16 cellular contexts compared by ENCODE assay signal in the genomic region with DNA sequence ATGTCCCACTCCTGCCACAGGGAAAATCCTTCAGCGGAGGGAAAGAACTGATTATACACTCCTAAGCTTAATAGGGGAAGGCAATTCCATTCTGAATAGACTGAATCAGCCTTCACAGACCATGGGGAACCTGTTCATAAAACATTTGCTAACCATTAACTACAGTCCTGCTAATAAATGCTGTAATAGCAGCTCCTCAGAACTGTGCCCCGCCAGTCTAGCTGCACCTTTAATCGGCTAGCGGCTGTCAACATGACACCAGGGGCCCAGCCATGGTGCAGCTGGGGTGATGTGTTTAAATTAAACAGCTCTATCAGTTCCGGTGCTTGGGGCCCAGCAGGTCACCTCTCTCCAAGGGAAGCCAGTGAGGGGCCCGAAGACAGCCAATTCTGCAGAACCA.
DNase-seq lines count a peak whose midpoint lies in the region; TF ChIP-seq lines count a peak whose summit lies in the region.
"Had no signal": no experiment of that assay in that cellular context is flagged by ENCODE, and none has a peak within 500 bp of the region (broad histone marks: within the 10 kb centered on the region; RNA-seq: fewer than 3 reads in every experiment).

No MANE protein-coding gene starts in this region.

- CTCF ChIA-PET in HEK293 (lab: Yijun Ruan, JAX), result no interaction called here

- TF ChIP-seq POLR2A in erythroblast (IDR thresholded peaks at IDR 0.05; ENCODE audit: low read length), result no peak

- H3K4me1 ChIP-seq in HEK293 (ENCODE audit: control insufficient read depth, insufficient read depth, low read length), result no peaks in the 10 kb centered on the region
- H3K4me1 ChIP-seq: HAP-1 had no signal

- H3K27ac Mint-ChIP-seq in nephron, result peak overlapping the region; percentile 82 to 92 (median 90)
- H3K27ac Mint-ChIP-seq: B cell; CD4-positive, alpha-beta memory T cell had no signal

- H3K27ac ChIP-seq in HEK293 (ENCODE audit: extremely low read depth, low read depth, low read length), result no peak overlapping the region

- no peaks in the 10 kb centered on the region for H3K36me3 Mint-ChIP-seq in nephron (ENCODE audit: low read depth)
- H3K36me3 Mint-ChIP-seq: CD4-positive, alpha-beta memory T cell had no signal

- peaks cover 16% of the 10 kb centered on the region for H3K27me3 Mint-ChIP-seq in nephron (ENCODE audit: low read depth)
- H3K27me3 Mint-ChIP-seq: B cell had no signal

- no peaks in the 10 kb centered on the region for H3K4me1 Mint-ChIP-seq in nephron
- H3K4me1 Mint-ChIP-seq: B cell; CD4-positive, alpha-beta memory T cell had no signal

- H3K36me3 ChIP-seq in HEK293 (ENCODE audit: control insufficient read depth in 2 of 2, insufficient read depth in 1 of 2, low read length in 2 of 2), result no peaks in the 10 kb centered on the region
- H3K36me3 ChIP-seq: HAP-1 had no signal

- TF ChIP-seq CTCF in HEK293 (tag by site-specific recombination; IDR thresholded peaks at IDR 0.05) (no peak), nephron (IDR thresholded peaks at IDR 0.05; ENCODE audit: unreplicated experiment in 3 of 3) (no peak)

- POLR2A ChIA-PET in HEK293 (lab: Yijun Ruan, JAX), result no interaction called here

- H3K4me3 Mint-ChIP-seq in nephron, result peak overlapping the region in 1 of 3 experiments; percentile 18
- H3K4me3 Mint-ChIP-seq: B cell; CD4-positive, alpha-beta memory T cell had no signal

- no peak overlapping the region for H3K4me3 ChIP-seq in HEK293 (ENCODE audit: low read depth, low read length)
- H3K4me3 ChIP-seq: GM12878, HAP-1 had no signal

- DNase-seq in COLO668 (lab: John Stamatoyannopoulos, UW; ENCODE audit: unreplicated experiment) (peak; percentile 50), glomerular visceral epithelial cell (ENCODE audit: extremely low spot score) (peak; percentile 32), NCI-H82 treated with DMSO at 0.1 percent for 48 hours (lab: John Stamatoyannopoulos, UW; ENCODE audit: unreplicated experiment) (no peak), erythroblast (lab: John Stamatoyannopoulos, UW) (no peak)
- DNase-seq in activated CD8-positive, alpha-beta memory T cell treated with anti-CD3 and anti-CD28 coated beads for 24 hours, result no peak
- DNase-seq: CD4-positive, alpha-beta memory T cell; DMS79; Karpas-422; MM.1S; NCI-H1105; NCI-H1930 had no signal

- H3K9me3 Mint-ChIP-seq in nephron, result peaks cover 13% of the 10 kb centered on the region

- H3K9me3 ChIP-seq in HEK293 (ENCODE audit: control insufficient read depth, insufficient read depth, low read depth, low read length), result no peaks in the 10 kb centered on the region
- H3K9me3 ChIP-seq: HAP-1 had no signal

TF ChIP-seq in HEK293, 187 proteins besides CTCF, POLR2A, EP300 and RAD21:
- no peak for TF ChIP-seq HOXA7 (CRISPR knock-in tag; IDR thresholded peaks at IDR 0.05; ENCODE audit: borderline replicate concordance)
- no peak for TF ChIP-seq ZNF155 (tag by site-specific recombination; IDR thresholded peaks at IDR 0.05)
- TF ChIP-seq ZNF138 (tag by site-specific recombination; IDR thresholded peaks at IDR 0.05; ENCODE audit: borderline replicate concordance), result no peak
- peak; percentile 79 for TF ChIP-seq ZIC2 (tag by site-specific recombination; IDR thresholded peaks at IDR 0.05)

Comparison
In these comparisons a context has a peak if more than half of its experiments do, and no peak if none do; other contexts are left out.
1. DNase-seq: peak in COLO668 (single experiment) and glomerular visceral epithelial cell (single experiment); none in NCI-H82 treated with DMSO at 0.1 percent for 48 hours (single experiment), activated CD8-positive, alpha-beta memory T cell treated with anti-CD3 and anti-CD28 coated beads for 24 hours (single experiment) and erythroblast (0 of 2).